In genomic region chr18:9013926-9014373, GRCh38 we compare ENCODE assay signal across 22 cellular contexts.
DNase-seq lines count a peak whose midpoint lies in the region; ATAC-seq, FAIRE-seq and TF ChIP-seq lines count a peak whose summit lies in the region.
"Had no signal": no experiment of that assay in that cellular context is flagged by ENCODE, and none has a peak within 500 bp of the region (broad histone marks: within the 10 kb centered on the region; RNA-seq: fewer than 3 reads in every experiment).

No MANE protein-coding gene starts in this region.

- H3K9ac ChIP-seq in mammary epithelial cell (ENCODE audit: insufficient read depth, low read length) (no peak overlapping the region), IMR-90 (ENCODE audit: low read depth, low read length) (no peak overlapping the region), K562 (ENCODE audit: insufficient read depth in 1 of 2, low read depth in 2 of 2, low read length in 2 of 2) (no peak overlapping the region)
- H3K9ac ChIP-seq: BLaER1 treated with 17β-estradiol and CSF1 and Interleukin-3, amounts not matched to agents 10 nM and 100 nM had no signal

- dilution Hi-C loops in mammary epithelial cell (cut with HindIII; ENCODE audit: low sequenced_read_pairs), result no loop called here
- dilution Hi-C loops in IMR-90 (cut with HindIII; ENCODE audit: low sequenced_read_pairs, unreplicated experiment), result no loop called here

- H3K36me3 ChIP-seq in mammary epithelial cell (ENCODE audit: insufficient read depth, low read length) (no peaks in the 10 kb centered on the region), breast epithelium (no peaks in the 10 kb centered on the region), IMR-90 (ENCODE audit: control insufficient read depth, insufficient read depth, low read length) (no peaks in the 10 kb centered on the region), K562 (ENCODE audit: control insufficient read depth, insufficient read depth, low read length) (no peaks in the 10 kb centered on the region)
- H3K36me3 ChIP-seq in CD8-positive, alpha-beta memory T cell (ENCODE audit: insufficient read depth, low read length), result no peaks in the 10 kb centered on the region
- H3K36me3 ChIP-seq: BLaER1 treated with 17β-estradiol and CSF1 and Interleukin-3, amounts not matched to agents 10 nM and 100 nM had no signal

- H3K79me1 ChIP-seq in IMR-90 (ENCODE audit: low read depth in 1 of 2, low read length in 2 of 2), result no peaks in the 10 kb centered on the region; a peak in 1 of 4 replicates

- H2BK15ac ChIP-seq in IMR-90 (ENCODE audit: low read depth, low read length), result 0 out of 3 replicates have a peak overlapping the region, but pooled peaks have one; percentile 34

- TF ChIP-seq CTCF in mammary epithelial cell (conservative IDR thresholded peaks at IDR 0.05 in 1 of 2, IDR thresholded peaks at IDR 0.05 in 1 of 2; ENCODE audit: extremely low read depth in 1 of 2, insufficient read depth in 1 of 2, low read depth in 1 of 2, low read length in 2 of 2) (no peak), breast epithelium (IDR thresholded peaks at IDR 0.05) (no peak), IMR-90 (conservative IDR thresholded peaks at IDR 0.05; ENCODE audit: low read depth, low read length) (no peak), K562 (IDR thresholded peaks at IDR 0.05 in 2 of 3, conservative IDR thresholded peaks at IDR 0.05 in 1 of 3; ENCODE audit: insufficient read depth in 2 of 3, low read depth in 1 of 3, low read length in 3 of 3) (no peak)

- H4K8ac ChIP-seq in IMR-90 (ENCODE audit: low read depth in 2 of 2, low read length in 2 of 2), result no peak overlapping the region

- H2AK5ac ChIP-seq in IMR-90 (ENCODE audit: low read depth, low read length), result no peak overlapping the region

- H3K79me2 ChIP-seq in mammary epithelial cell (ENCODE audit: insufficient read depth, low read length) (no peaks in the 10 kb centered on the region), K562 (ENCODE audit: control insufficient read depth, insufficient read depth, low read length) (no peaks in the 10 kb centered on the region; the same call in 2 of the 3 replicates)

- H4K5ac ChIP-seq in IMR-90 (ENCODE audit: low read depth, low read length), result no peak overlapping the region

- no peak overlapping the region for H2BK120ac ChIP-seq in IMR-90 (ENCODE audit: low read depth, low read length)

- H3K4me3 Mint-ChIP-seq in CD8-positive, alpha-beta memory T cell, result no peak overlapping the region
- H3K4me3 Mint-ChIP-seq: B cell; CD4-positive, alpha-beta T cell; CD8-positive, alpha-beta T cell had no signal

- 100% methylated on average over 2 of the region's 2 CpGs for WGBS in mammary epithelial cell (ENCODE audit: low coverage, missing lambda C conversion rate)
- WGBS in IMR-90 (ENCODE audit: extremely low coverage in 2 of 2, insufficient read length in 1 of 2), 2 experiments, result no CpG with 5 or more reads among the region's 2 CpGs
- 82% methylated on average over 2 of the region's 2 CpGs for WGBS in K562 (ENCODE audit: insufficient coverage, low coverage, missing lambda C conversion rate)

- no peak overlapping the region for H2BK5ac ChIP-seq in IMR-90 (ENCODE audit: low read depth, low read length, poor library complexity, severe bottlenecking)

- TF ChIP-seq RAD21 in IMR-90 (IDR thresholded peaks at IDR 0.05; ENCODE audit: low read length), result no peak
- no peak for TF ChIP-seq RAD21 in K562 (CRISPR knock-in tag; conservative IDR thresholded peaks at IDR 0.05 in 1 of 2, IDR thresholded peaks at IDR 0.05 in 1 of 2)

- H3K27ac ChIP-seq in mammary epithelial cell (ENCODE audit: insufficient read depth, low read depth, low read length) (no peak overlapping the region), breast epithelium (no peak overlapping the region), IMR-90 (ENCODE audit: insufficient read depth, low read length) (no peak overlapping the region), K562 (ENCODE audit: extremely low read depth, low read depth, low read length) (peak overlapping the region; percentile 5)
- peak overlapping the region; percentile 12 for H3K27ac ChIP-seq in CD8-positive, alpha-beta memory T cell (ENCODE audit: low read depth, low read length)
- H3K27ac ChIP-seq: 22Rv1; BLaER1 treated with 17β-estradiol and CSF1 and Interleukin-3, amounts not matched to agents 10 nM and 100 nM; C4-2B had no signal

- ATAC-seq in IMR-90 (ENCODE audit: low read depth) (no peak), K562 (no peak)
- ATAC-seq: A549; CD8-positive, alpha-beta T cell had no signal

- H3K4me1 ChIP-seq in mammary epithelial cell (ENCODE audit: insufficient read depth, low read length), result peaks cover 21% of the 10 kb centered on the region
- H3K4me1 ChIP-seq in breast epithelium, result peaks cover 0 to 11% of the 10 kb centered on the region in 2 donors
- peaks cover 7% of the 10 kb centered on the region for H3K4me1 ChIP-seq in CD8-positive, alpha-beta memory T cell (ENCODE audit: insufficient read depth, low read length)
- H3K4me1 ChIP-seq in IMR-90 (ENCODE audit: control insufficient read depth, insufficient read depth, low read length), result peaks cover 15% of the 10 kb centered on the region
- peaks cover 29 to 61% of the 10 kb centered on the region in 2 experiments for H3K4me1 ChIP-seq in K562 (replicated peaks in 1 of 2; ENCODE audit: control insufficient read depth in 2 of 2, insufficient read depth in 2 of 2, low read length in 2 of 2)

- no peaks in the 10 kb centered on the region for H4K20me1 ChIP-seq in mammary epithelial cell (ENCODE audit: insufficient read depth, low read length)
- H4K20me1 ChIP-seq in IMR-90 (ENCODE audit: insufficient read depth, low read length), result no peaks in the 10 kb centered on the region; the same call in 1 of the 2 replicates
- H4K20me1 ChIP-seq in K562 (replicated peaks; ENCODE audit: control insufficient read depth, insufficient read depth, low read length), result no peaks in the 10 kb centered on the region
- H4K20me1 ChIP-seq: BLaER1 treated with 17β-estradiol and CSF1 and Interleukin-3, amounts not matched to agents 10 nM and 100 nM had no signal

- no peak overlapping the region for H2BK20ac ChIP-seq in IMR-90 (ENCODE audit: low read depth, low read length)

- H3K4me1 Mint-ChIP-seq in CD8-positive, alpha-beta memory T cell, result peaks cover 0 to 18% (median 4%) of the 10 kb centered on the region in 3 donors

- no peak overlapping the region for H3K27ac Mint-ChIP-seq in CD8-positive, alpha-beta memory T cell
- H3K27ac Mint-ChIP-seq: B cell; CD4-positive, alpha-beta T cell; CD8-positive, alpha-beta T cell had no signal

- no peak overlapping the region for H3K4ac ChIP-seq in IMR-90 (ENCODE audit: low read depth, low read length)

- no peak overlapping the region for H3K4me2 ChIP-seq in mammary epithelial cell (ENCODE audit: insufficient read depth, low read depth, low read length)
- no peak overlapping the region for H3K4me2 ChIP-seq in IMR-90 (ENCODE audit: low read depth, low read length)
- H3K4me2 ChIP-seq in K562 (ENCODE audit: insufficient read depth, low read length), result no peak overlapping the region
- H3K4me2 ChIP-seq: A549; BLaER1 treated with 17β-estradiol and CSF1 and Interleukin-3, amounts not matched to agents 10 nM and 100 nM had no signal

- H3K27me3 ChIP-seq in mammary epithelial cell (ENCODE audit: insufficient read depth, low read length) (no peaks in the 10 kb centered on the region), breast epithelium (no peaks in the 10 kb centered on the region), IMR-90 (ENCODE audit: control insufficient read depth, insufficient read depth, low read length) (no peaks in the 10 kb centered on the region), K562 (ENCODE audit: control insufficient read depth in 2 of 2, insufficient read depth in 2 of 2, low read length in 2 of 2) (no peaks in the 10 kb centered on the region)
- no peaks in the 10 kb centered on the region for H3K27me3 ChIP-seq in CD8-positive, alpha-beta memory T cell (ENCODE audit: insufficient read depth, low read length, poor library complexity, severe bottlenecking)
- H3K27me3 ChIP-seq: BLaER1 treated with 17β-estradiol and CSF1 and Interleukin-3, amounts not matched to agents 10 nM and 100 nM had no signal

- FAIRE-seq in K562 (lab: Jason Lieb, UNC) (no peak), GM19239 (lab: Jason Lieb, UNC) (no peak)
- FAIRE-seq: A549, G401.6, GM12891, GM18507 had no signal

- H3K36me3 Mint-ChIP-seq in CD8-positive, alpha-beta memory T cell, result peaks cover 0 to 2% (median 0%) of the 10 kb centered on the region in 3 donors
- H3K36me3 Mint-ChIP-seq: CD8-positive, alpha-beta T cell had no signal

- H3K27me3 Mint-ChIP-seq in CD8-positive, alpha-beta memory T cell, result peaks cover 9% of the 10 kb centered on the region in 2 donors

- H3K23ac ChIP-seq in IMR-90 (ENCODE audit: low read depth, low read length), result no peak overlapping the region

- in situ Hi-C loops in mammary epithelial cell (cut with MboI; ENCODE audit: low sequenced_read_pairs in 2 of 2), result no loop called here
- in situ Hi-C loops in IMR-90 (cut with MboI; ENCODE audit: low sequenced_read_pairs), result no loop called here
- in situ Hi-C loops in K562 (cut with MboI), result loop anchor here (10.0 kb wide), 1 partner anchor 901 kb away; the partner anchor contains the start of gene VAPA

- no peaks in the 10 kb centered on the region for H3K9me3 Mint-ChIP-seq in CD8-positive, alpha-beta memory T cell
- H3K9me3 Mint-ChIP-seq: CD4-positive, alpha-beta T cell; CD8-positive, alpha-beta T cell had no signal

- no peak overlapping the region for H3K14ac ChIP-seq in IMR-90 (replicated peaks; ENCODE audit: low read depth, low read length)

- no peak for TF ChIP-seq POLR2A in breast epithelium (IDR thresholded peaks at IDR 0.05)
- TF ChIP-seq POLR2A in IMR-90 (IDR thresholded peaks at IDR 0.05; ENCODE audit: low read depth, low read length), result no peak
- peak; percentile 91 for TF ChIP-seq POLR2A in K562 (conservative IDR thresholded peaks at IDR 0.05)

- H4K91ac ChIP-seq in IMR-90 (ENCODE audit: insufficient read depth, low read depth, low read length), result no peak overlapping the region

- TSS peak; percentile 98 for BruUV-seq in mammary epithelial cell (replicated peaks; lab: Mats Ljungman, UMichigan)
- no TSS peak for BruUV-seq in IMR-90 (replicated peaks; lab: Mats Ljungman, UMichigan)
- TSS peak; percentile 98 for BruUV-seq in K562 (replicated peaks; lab: Mats Ljungman, UMichigan)

- 0 out of 2 replicates have a peak, but pooled peaks cover 3% of the 10 kb centered on the region for H3K9me1 ChIP-seq in IMR-90 (ENCODE audit: insufficient read depth, low read length)
- no peaks in the 10 kb centered on the region for H3K9me1 ChIP-seq in K562 (ENCODE audit: control insufficient read depth, insufficient read depth, low read length)

- H2AFZ ChIP-seq in mammary epithelial cell (ENCODE audit: low read depth, low read length), result no peak overlapping the region
- H2AFZ ChIP-seq in IMR-90 (replicated peaks; ENCODE audit: low read length, poor library complexity), result no peak overlapping the region
- H2AFZ ChIP-seq in K562 (ENCODE audit: low read depth, low read length), result peak overlapping the region; percentile 56

- no peak overlapping the region for H3K18ac ChIP-seq in IMR-90 (ENCODE audit: low read depth, low read length)

- no peak overlapping the region for H3K56ac ChIP-seq in IMR-90 (ENCODE audit: extremely low read depth, insufficient read depth, low read length)

- TF ChIP-seq EP300 in K562 (IDR thresholded peaks at IDR 0.05; ENCODE audit: low read length), result no peak

- no peak overlapping the region for H2AK9ac ChIP-seq in IMR-90 (replicated peaks; ENCODE audit: low read depth, low read length, poor library complexity)

- H3K9me3 ChIP-seq in mammary epithelial cell (replicated peaks; ENCODE audit: insufficient read depth, low read length) (no peaks in the 10 kb centered on the region), breast epithelium (peaks cover 3 to 4% of the 10 kb centered on the region in 2 donors), IMR-90 (ENCODE audit: control insufficient read depth, insufficient read depth, low read length) (peaks cover 2% of the 10 kb centered on the region; the same call in 1 of the 2 replicates), K562 (replicated peaks; ENCODE audit: control insufficient read depth, insufficient read depth, low read depth, low read length) (no peaks in the 10 kb centered on the region; the same call in 1 of the 2 replicates)
- H3K9me3 ChIP-seq in CD8-positive, alpha-beta memory T cell (ENCODE audit: low read length), result no peaks in the 10 kb centered on the region

- DNase-seq in mammary epithelial cell (no peak), breast epithelium (ENCODE audit: low spot score in 2 of 2) (no peak), IMR-90 (no peak), K562 (ENCODE audit: extremely low read depth in 1 of 4, low spot score in 3 of 4) (no peak), DMS 273 treated with DMSO at 0.1 percent for 48 hours (lab: John Stamatoyannopoulos, UW) (no peak), NK-92 (lab: John Stamatoyannopoulos, UW; ENCODE audit: unreplicated experiment) (no peak), GM19239 (ENCODE audit: insufficient read length, low spot score) (no peak)
- no peak for DNase-seq in CD8-positive, alpha-beta memory T cell
- DNase-seq: AML-193; CD4-positive, alpha-beta T cell; CD8-positive, alpha-beta T cell; COR-L47; DMS79 treated with DMSO at 0.1 percent for 48 hours; GF-D8 had no signal

- intact Hi-C loops in mammary epithelial cell (cut with micrococcal nuclease), result no loop called here
- intact Hi-C loops in breast epithelium (cut with DNase I; ENCODE audit: low total_unique reads), result no loop called here
- intact Hi-C loops in IMR-90 (cut with micrococcal nuclease), result loop anchor here (10.0 kb wide), 1 partner anchor 1091 kb away; no protein-coding TSS in a partner anchor
- intact Hi-C loops in K562 (cut with micrococcal nuclease), result no loop called here

- POLR2A ChIA-PET in CD8-positive, alpha-beta memory T cell (lab: Charles Lee), result no interaction called here
- POLR2A ChIA-PET in IMR-90 (lab: Charles Lee; ENCODE audit: unreplicated experiment) (interaction anchor here (0.7 kb wide), 1 partner anchor 333 kb away, joined by 5 read pairs; no protein-coding TSS in a partner anchor), K562 (lab: Yijun Ruan, JAX) (interaction anchor here (0.6 to 1.1 kb wide), 6 partner anchors 8 to 310 kb away, joined by 3 to 4 read pairs (median 3); no protein-coding TSS in a partner anchor)

- no peak overlapping the region for H3K4me3 ChIP-seq in mammary epithelial cell (replicated peaks in 1 of 3; ENCODE audit: insufficient read depth in 1 of 3, low read depth in 2 of 3, low read length in 3 of 3)
- no peak overlapping the region for H3K4me3 ChIP-seq in breast epithelium
- no peak overlapping the region for H3K4me3 ChIP-seq in CD8-positive, alpha-beta memory T cell (ENCODE audit: low read length)
- no peak overlapping the region for H3K4me3 ChIP-seq in IMR-90 (ENCODE audit: insufficient read depth, low read depth, low read length)
- no peak overlapping the region for H3K4me3 ChIP-seq in K562
- H3K4me3 ChIP-seq: A549; BLaER1 treated with 17β-estradiol and CSF1 and Interleukin-3, amounts not matched to agents 10 nM and 100 nM had no signal

- CTCF ChIA-PET in mammary epithelial cell (lab: Charles Lee; ENCODE audit: low non-redundant PET) (no interaction called here), IMR-90 (lab: Yijun Ruan, JAX) (interaction anchor here (0.6 kb wide), 2 partner anchors 224 to 1838 kb away, joined by 3 read pairs; no protein-coding TSS in a partner anchor), K562 (lab: Yijun Ruan, JAX; ENCODE audit: low intra/inter-chr PET ratio) (no interaction called here)
- CTCF ChIA-PET in CD8-positive, alpha-beta memory T cell (lab: Charles Lee), result no interaction called here

Comparison
In these comparisons a context has a peak if more than half of its experiments do, and no peak if none do; other contexts are left out.
1. H3K27ac ChIP-seq: peak in CD8-positive, alpha-beta memory T cell (single experiment) and K562 (single experiment); none in mammary epithelial cell (single experiment), breast epithelium (0 of 2) and IMR-90 (single experiment).